8 cellular contexts compared by ENCODE assay signal in the genomic region with DNA sequence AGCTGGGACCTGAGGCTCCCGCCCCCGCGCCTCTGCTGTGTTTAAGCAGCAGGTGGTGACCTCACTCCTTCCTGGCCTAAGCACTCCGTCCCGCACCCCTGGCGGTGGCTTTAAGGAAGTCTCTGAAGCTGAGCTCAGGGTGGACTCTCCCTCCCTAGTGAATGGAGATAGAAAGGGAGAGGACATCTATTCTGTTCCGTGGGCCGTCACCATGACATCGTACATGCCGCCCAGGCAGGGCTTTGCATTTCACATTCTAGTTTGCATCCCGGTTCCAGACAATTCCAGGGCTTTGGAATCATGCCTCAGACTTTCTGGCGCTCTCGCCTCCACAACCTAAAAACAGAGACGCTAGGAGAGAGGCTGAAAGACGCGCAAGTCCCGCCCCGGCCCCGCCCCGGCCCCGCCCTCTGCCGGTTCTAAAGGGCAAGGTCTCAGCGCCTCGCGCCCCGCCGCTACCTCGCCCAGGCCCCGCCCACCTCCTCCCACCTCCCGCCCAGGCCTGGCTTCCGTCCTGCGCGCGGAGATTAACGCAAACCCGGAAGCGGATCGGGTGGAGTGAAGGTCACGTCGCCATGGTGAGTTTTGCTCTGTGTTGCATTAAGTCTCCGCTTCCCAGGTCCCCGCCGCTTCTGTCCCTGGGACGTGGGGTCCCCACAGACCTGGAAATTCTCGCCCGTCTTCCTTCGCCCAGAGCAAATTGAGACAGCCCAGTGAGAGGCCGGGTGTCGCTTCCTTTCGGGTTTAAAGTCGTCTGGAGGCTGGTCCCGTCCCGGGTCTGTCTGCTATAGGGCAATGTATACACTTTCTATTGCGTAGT. TPM values are rescaled to one million over a fixed set of nuclear protein-coding genes. Genes with fewer than 3 reads are reported as not detected.
DNase-seq lines count a peak whose midpoint lies in the region; TF ChIP-seq lines count a peak whose summit lies in the region.

TSS of gene ZNF808 (plus strand) at position 535 of the 820 bp plus-strand sequence. CDS start 15,617 bp downstream, outside the sequence.

- H3K9me2 ChIP-seq in MM.1S (replicated peaks; ENCODE audit: insufficient read depth, low read length): no peaks in the 10 kb centered on the region

- CTCF ChIA-PET in activated naive CD4-positive, alpha-beta T cell treated with anti-CD3 and anti-CD28 coated beads, Interleukin-2, amount 10 ng/mL, durations not matched to agents 7 days and 5 days (lab: Charles Lee): interaction anchor here (1.1 kb wide), 1 partner anchor 39 kb away, joined by 3 read pairs; no protein-coding TSS in a partner anchor

- H3K27ac ChIP-seq in MM.1S (ENCODE audit: low read length): peak within 1 kb of the TSS; percentile 39; the same call in 1 of the 2 replicates

- peak within 1 kb of the TSS; percentile 72 for H3K4me2 ChIP-seq in MM.1S (ENCODE audit: low read depth, low read length)

- no peaks in the 10 kb centered on the region for H3K79me2 ChIP-seq in MM.1S (ENCODE audit: low read length)

- in situ Hi-C loops in HAP-1 (cut with MboI; ENCODE audit: low sequenced_read_pairs): no loop called here

- H2AFZ ChIP-seq in MM.1S (ENCODE audit: low read length): peak within 1 kb of the TSS; percentile 98

- DNase-seq in GM03348 (ENCODE audit: low spot score) (peak; percentile 95), HAP-1 (ENCODE audit: low spot score in 2 of 2) (peak; percentile 84 to 97), MM.1S (peak; percentile 79), SK-N-DZ (ENCODE audit: low spot score) (peak; percentile 86), germinal center (ENCODE audit: low spot score) (peak; percentile 86), nucleus accumbens (lab: John Stamatoyannopoulos, UW) (peak; percentile 35 to 96 (median 88)), superior temporal gyrus (ENCODE audit: extremely low spot score) (peak; percentile 82)
- DNase-seq in activated naive CD4-positive, alpha-beta T cell treated with anti-CD3 and anti-CD28 coated beads, Interleukin-2, amount 10 ng/mL, durations not matched to agents 7 days and 5 days: peak; percentile 98

- peak; percentile 43 for TF ChIP-seq CTCF in MM.1S (IDR thresholded peaks at IDR 0.05; ENCODE audit: low read length)

- H3K4me1 ChIP-seq in HAP-1 (no peaks in the 10 kb centered on the region), MM.1S (ENCODE audit: low read length) (no peaks in the 10 kb centered on the region)

- H3K36me3 Mint-ChIP-seq in activated naive CD4-positive, alpha-beta T cell treated with anti-CD3 and anti-CD28 coated beads, Interleukin-2, amount 10 ng/mL, durations not matched to agents 7 days and 5 days: peaks cover 35% of the 10 kb centered on the region

- peak within 1 kb of the TSS; percentile 49; the same call in 1 of the 2 replicates for H3K9ac ChIP-seq in MM.1S (ENCODE audit: low read length)

- peak within 1 kb of the TSS; percentile 91 for H3K27ac Mint-ChIP-seq in activated naive CD4-positive, alpha-beta T cell treated with anti-CD3 and anti-CD28 coated beads, Interleukin-2, amount 10 ng/mL, durations not matched to agents 7 days and 5 days

- H3K27me3 ChIP-seq in HAP-1 (ENCODE audit: low read depth): no peaks in the 10 kb centered on the region
- no peaks in the 10 kb centered on the region for H3K27me3 ChIP-seq in MM.1S (replicated peaks; ENCODE audit: insufficient read depth, low read length)

- no peaks in the 10 kb centered on the region for H3K36me3 ChIP-seq in HAP-1 (replicated peaks)
- H3K36me3 ChIP-seq in MM.1S (replicated peaks; ENCODE audit: insufficient read depth, low read length): no peaks in the 10 kb centered on the region

- H3K4me3 ChIP-seq in HAP-1 (peak within 1 kb of the TSS; percentile 82), MM.1S (ENCODE audit: low read length) (peak within 1 kb of the TSS; percentile 69)

- H3K4me3 Mint-ChIP-seq in activated naive CD4-positive, alpha-beta T cell treated with anti-CD3 and anti-CD28 coated beads, Interleukin-2, amount 10 ng/mL, durations not matched to agents 7 days and 5 days: peak within 1 kb of the TSS; percentile 97

- H3K27me3 Mint-ChIP-seq in activated naive CD4-positive, alpha-beta T cell treated with anti-CD3 and anti-CD28 coated beads, Interleukin-2, amount 10 ng/mL, durations not matched to agents 7 days and 5 days: peaks cover 3% of the 10 kb centered on the region

- peaks cover 33% of the 10 kb centered on the region for H3K9me3 Mint-ChIP-seq in activated naive CD4-positive, alpha-beta T cell treated with anti-CD3 and anti-CD28 coated beads, Interleukin-2, amount 10 ng/mL, durations not matched to agents 7 days and 5 days

- H3K9me3 ChIP-seq in HAP-1 (no peaks in the 10 kb centered on the region; the same call in 1 of the 2 replicates), MM.1S (replicated peaks; ENCODE audit: insufficient read depth, low read length) (no peaks in the 10 kb centered on the region)

- peaks cover 31% of the 10 kb centered on the region for H3K4me1 Mint-ChIP-seq in activated naive CD4-positive, alpha-beta T cell treated with anti-CD3 and anti-CD28 coated beads, Interleukin-2, amount 10 ng/mL, durations not matched to agents 7 days and 5 days

- no peaks in the 10 kb centered on the region for H4K20me1 ChIP-seq in MM.1S (ENCODE audit: insufficient read depth, low read length)

- no peaks in the 10 kb centered on the region for H3F3A ChIP-seq in MM.1S (ENCODE audit: insufficient read depth, low read length)

RNA-seq across cellular contexts. Expression of gene ZNF808, which starts in this region (rescaled TPM):
- 5.2 and 7.6 TPM in 2 replicates for polyA plus RNA-seq in SK-N-DZ (2014; cell fraction: cytosol; rRNA removed)
- polyA plus RNA-seq in SK-N-DZ (2014; cell fraction: nucleus; rRNA removed): 3.9 and 5.9 TPM in 2 replicates

Comparison
In these comparisons a context has a peak if more than half of its experiments do, and no peak if none do; other contexts are left out.
1. Peak in every context shown above with its lines: DNase-seq, H3K4me3 ChIP-seq and H3K27ac ChIP-seq.